ENCODE assay signal across 10 cellular contexts in the genomic region with DNA sequence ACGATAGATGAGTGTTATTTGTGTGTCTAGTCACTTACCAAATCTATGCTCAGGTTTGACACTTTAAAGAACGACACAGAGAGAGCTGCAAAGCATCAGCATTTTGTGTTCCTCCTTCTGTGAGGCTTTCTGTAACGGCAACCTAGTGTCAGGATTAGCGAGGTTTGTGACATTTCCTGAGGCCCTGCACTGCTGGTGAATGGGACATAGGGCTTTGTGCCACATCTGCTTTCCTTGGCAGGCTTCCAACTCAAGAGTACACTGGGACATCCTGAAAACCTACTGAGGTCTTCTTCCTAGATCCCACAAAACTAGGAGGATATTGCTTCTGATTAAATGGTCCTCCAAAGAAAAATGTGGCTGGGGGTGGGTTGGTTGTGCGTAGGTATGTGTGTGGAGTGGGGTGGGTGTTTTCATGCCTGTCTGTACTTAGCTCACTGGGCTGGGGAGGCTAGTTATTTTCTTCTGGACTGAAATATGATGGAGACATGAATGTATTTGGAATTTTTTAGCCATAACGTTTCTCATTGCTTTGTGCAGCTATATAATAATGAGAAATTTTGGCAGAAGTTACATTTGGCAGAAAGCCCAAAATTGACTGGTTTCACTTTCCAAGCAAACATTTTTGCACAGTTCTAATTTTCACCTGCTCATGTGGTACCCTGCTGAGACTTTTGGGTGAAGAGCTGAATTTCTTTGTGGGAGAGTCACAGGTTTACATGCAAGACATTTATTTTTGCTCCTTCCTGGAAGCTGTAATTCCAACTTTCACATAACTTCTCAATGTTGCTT.
DNase-seq lines count a peak whose midpoint lies in the region; ATAC-seq and TF ChIP-seq lines count a peak whose summit lies in the region.
"Had no signal": no experiment of that assay in that cellular context is flagged by ENCODE, and none has a peak within 500 bp of the region (broad histone marks: within the 10 kb centered on the region; RNA-seq: fewer than 3 reads in every experiment).

No MANE protein-coding gene starts in this region.

- intact Hi-C loops in esophagus squamous epithelium (cut with DNase I), result no loop called here

- H3K4me1 Mint-ChIP-seq in chondrocyte (ENCODE audit: low read depth), result peaks cover 46% of the 10 kb centered on the region
- H3K4me1 Mint-ChIP-seq: memory B cell had no signal

- TF ChIP-seq POLR2A in esophagus squamous epithelium (IDR thresholded peaks at IDR 0.05), result no peak

- no peak overlapping the region for H3K27ac ChIP-seq in esophagus squamous epithelium

- H3K27me3 ChIP-seq in esophagus squamous epithelium, result no peaks in the 10 kb centered on the region

- H3K4me1 ChIP-seq in esophagus squamous epithelium, result peaks cover 0 to 8% (median 0%) of the 10 kb centered on the region in 3 donors

- H3K36me3 ChIP-seq in esophagus squamous epithelium, result no peaks in the 10 kb centered on the region

- TF ChIP-seq CTCF in chondrocyte (IDR thresholded peaks at IDR 0.05), result no peak
- TF ChIP-seq CTCF in esophagus squamous epithelium (IDR thresholded peaks at IDR 0.05), result no peak

- DNase-seq in NCI-H2227 (lab: John Stamatoyannopoulos, UW; ENCODE audit: unreplicated experiment) (peak; percentile 54), chondrocyte (ENCODE audit: low spot score) (no peak), renal cortical epithelial cell (ENCODE audit: low read depth) (peak; percentile 25), NCI-H2196 (lab: John Stamatoyannopoulos, UW; ENCODE audit: unreplicated experiment) (no peak), GM19238 (ENCODE audit: insufficient read length, low spot score) (no peak), esophagus squamous epithelium (lab: John Stamatoyannopoulos, UW) (no peak), NCI-H2196 treated with DMSO at 0.1 percent for 48 hours (lab: John Stamatoyannopoulos, UW; ENCODE audit: unreplicated experiment) (no peak)
- DNase-seq: stimulated activated naive CD4-positive, alpha-beta T cell treated with Interleukin-2 at 50 U/mL for 16 hours had no signal

- H3K9me3 Mint-ChIP-seq in chondrocyte (ENCODE audit: low read depth), result no peaks in the 10 kb centered on the region

- H3K27ac Mint-ChIP-seq in chondrocyte (ENCODE audit: unreplicated experiment), result peak overlapping the region; percentile 85
- H3K27ac Mint-ChIP-seq: memory B cell had no signal

- peak overlapping the region; percentile 18 for H3K4me3 Mint-ChIP-seq in chondrocyte (ENCODE audit: unreplicated experiment)
- H3K4me3 Mint-ChIP-seq: memory B cell had no signal

- H3K27me3 Mint-ChIP-seq in chondrocyte (ENCODE audit: low read depth), result no peaks in the 10 kb centered on the region
- H3K27me3 Mint-ChIP-seq: memory B cell had no signal

- peak; percentile 49 for ATAC-seq in GM18868 (IDR thresholded peaks at IDR 0.05; ENCODE audit: unreplicated experiment)

- WGBS in esophagus squamous epithelium, 2 donors, result 18 to 20% methylated on average over 5 to 6 of the region's 6 CpGs

- H3K9me3 ChIP-seq in esophagus squamous epithelium, result no peaks in the 10 kb centered on the region

- H3K36me3 Mint-ChIP-seq in chondrocyte (ENCODE audit: low read depth), result no peaks in the 10 kb centered on the region
- H3K36me3 Mint-ChIP-seq: memory B cell had no signal

- no peak overlapping the region for H3K4me3 ChIP-seq in esophagus squamous epithelium

Comparison
In these comparisons a context has a peak if more than half of its experiments do, and no peak if none do; other contexts are left out.
1. DNase-seq: peak in NCI-H2227 (single experiment) and renal cortical epithelial cell (single experiment); none in chondrocyte (single experiment), NCI-H2196 (single experiment), GM19238 (single experiment), esophagus squamous epithelium (single experiment) and NCI-H2196 treated with DMSO at 0.1 percent for 48 hours (single experiment).